ENCODE assay signal across 8 cellular contexts in the genomic region with DNA sequence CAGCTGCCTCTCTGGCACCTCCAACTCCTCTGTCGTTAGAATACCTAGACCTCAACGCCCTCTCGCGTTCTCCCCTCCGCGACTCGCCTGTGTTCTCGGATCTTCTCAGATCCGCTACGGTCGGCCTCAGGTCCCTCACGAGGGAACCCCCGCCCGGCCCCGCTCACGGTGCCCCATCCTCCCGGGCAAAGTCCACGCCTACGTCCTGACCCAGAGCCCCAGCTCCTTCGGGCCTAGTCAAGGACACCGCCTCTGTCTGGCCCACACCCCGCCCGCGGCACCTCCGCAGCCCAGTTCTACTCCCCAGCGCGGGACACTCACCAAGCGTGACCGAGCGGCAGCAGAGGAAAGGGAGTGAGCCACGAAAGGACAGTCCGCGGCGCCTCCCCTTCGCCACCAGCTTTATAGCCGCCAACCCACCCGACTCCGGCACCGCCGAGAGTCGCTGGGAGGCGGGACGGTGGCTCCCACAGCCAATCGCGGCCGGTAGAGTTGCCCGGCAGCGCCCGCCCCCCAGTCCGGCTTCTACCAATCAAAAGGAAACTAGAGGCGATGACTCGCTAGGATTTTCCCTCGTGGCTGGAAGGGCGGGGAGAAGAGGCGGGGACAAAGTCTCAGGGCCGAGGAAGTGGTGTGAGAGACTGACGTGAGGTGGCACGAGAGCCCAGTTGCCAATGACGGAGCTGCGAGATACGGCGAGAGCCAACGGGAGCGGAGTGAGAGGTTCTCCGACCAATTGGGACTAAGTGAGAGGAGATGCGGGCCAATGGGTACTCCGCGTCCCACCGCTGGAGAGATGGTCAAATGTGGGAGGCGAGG. TPM values are rescaled to one million over a fixed set of nuclear protein-coding genes. Genes with fewer than 3 reads are reported as not detected.
DNase-seq lines count a peak whose midpoint lies in the region; ATAC-seq, FAIRE-seq and TF ChIP-seq lines count a peak whose summit lies in the region.

Gene HMGCS1, minus strand, starts transcription at position 378 of the 819 bp plus-strand sequence. CDS start 14,447 bp downstream, outside the sequence.

- H3K4me3 Mint-ChIP-seq in endothelial cell (ENCODE audit: unreplicated experiment): peak within 1 kb of the TSS; percentile 100
- H3K4me3 Mint-ChIP-seq in mesothelial cell of epicardium: peak within 1 kb of the TSS; percentile 95

- H3K27ac ChIP-seq in OCI-LY7 (ENCODE audit: low read depth, low read length, poor library complexity, severe bottlenecking): peak within 1 kb of the TSS; percentile 80

- H3K4me2 ChIP-seq in OCI-LY7 (ENCODE audit: low read length): peak within 1 kb of the TSS; percentile 73

- no peaks in the 10 kb centered on the region for H3K9me3 ChIP-seq in OCI-LY7 (ENCODE audit: low read length)

- peak; percentile 95 for ATAC-seq in GM21526 (IDR thresholded peaks at IDR 0.05; ENCODE audit: low FRiP score, unreplicated experiment)

- H3K79me2 ChIP-seq in OCI-LY7 (ENCODE audit: insufficient read depth, low read depth, low read length): peaks cover 50% of the 10 kb centered on the region

- H3K9me2 ChIP-seq in OCI-LY7 (ENCODE audit: insufficient read depth, low read length): no peaks in the 10 kb centered on the region

- peaks cover 29% of the 10 kb centered on the region; the same call in 1 of the 2 replicates for H4K20me1 ChIP-seq in OCI-LY7 (ENCODE audit: insufficient read depth, low read length)

- intact Hi-C loops in OCI-LY7 (cut with micrococcal nuclease; ENCODE audit: unreplicated experiment): loop anchor here (1.0 to 5.0 kb wide), 7 partner anchors 170 to 1411 kb away; partner anchors contain the start of genes PAIP1, RIMOC1 and TMEM267

- peak within 1 kb of the TSS; percentile 94 for H3K4me3 ChIP-seq in OCI-LY7 (ENCODE audit: low read depth, low read length, poor library complexity, severe bottlenecking)

- peak within 1 kb of the TSS; percentile 97 for H2AFZ ChIP-seq in OCI-LY7 (ENCODE audit: low read length)

- BruUV-seq in OCI-LY7 (replicated peaks; lab: Mats Ljungman, UMichigan): no TSS peak

- no peak for TF ChIP-seq CTCF in D721Med (IDR thresholded peaks at IDR 0.05; ENCODE audit: insufficient read depth, missing control alignments)
- no peak; the same call in 1 of the 2 replicates for TF ChIP-seq CTCF in OCI-LY7 (conservative IDR thresholded peaks at IDR 0.05; ENCODE audit: low read length)
- TF ChIP-seq CTCF in endothelial cell (IDR thresholded peaks at IDR 0.05; ENCODE audit: unreplicated experiment): no peak
- TF ChIP-seq CTCF in mesothelial cell of epicardium (IDR thresholded peaks at IDR 0.05; ENCODE audit: unreplicated experiment): no peak

- H3K36me3 ChIP-seq in OCI-LY7 (ENCODE audit: insufficient read depth, low read length): peaks cover 37% of the 10 kb centered on the region

- CTCF ChIA-PET in OCI-LY7 (lab: Charles Lee; ENCODE audit: unreplicated experiment): interaction anchor here (0.5 to 0.8 kb wide), 2 partner anchors 207 to 212 kb away, joined by 3 read pairs; no protein-coding TSS in a partner anchor

- H3K27me3 Mint-ChIP-seq in endothelial cell (ENCODE audit: unreplicated experiment) (peaks cover 12% of the 10 kb centered on the region), mesothelial cell of epicardium (ENCODE audit: low read depth) (no peaks in the 10 kb centered on the region)

- H3K9me3 Mint-ChIP-seq in endothelial cell (ENCODE audit: unreplicated experiment) (peaks cover 4% of the 10 kb centered on the region), mesothelial cell of epicardium (peaks cover 7% of the 10 kb centered on the region)

- FAIRE-seq in D721Med (lab: Jason Lieb, UNC): peak; percentile 55

- peaks cover 11% of the 10 kb centered on the region for H3K36me3 Mint-ChIP-seq in endothelial cell (ENCODE audit: low read depth, unreplicated experiment)
- H3K36me3 Mint-ChIP-seq in mesothelial cell of epicardium: no peaks in the 10 kb centered on the region

- H3K4me1 ChIP-seq in OCI-LY7 (ENCODE audit: insufficient read depth, low read length, poor library complexity, severe bottlenecking): peaks cover 46% of the 10 kb centered on the region

- peak within 1 kb of the TSS; percentile 98 for H3K27ac Mint-ChIP-seq in endothelial cell (ENCODE audit: unreplicated experiment)
- H3K27ac Mint-ChIP-seq in mesothelial cell of epicardium: peak within 1 kb of the TSS; percentile 98

- POLR2A ChIA-PET in OCI-LY7 (lab: Charles Lee): interaction anchor here (0.6 to 3.6 kb wide), 21 partner anchors 8 to 1501 kb away, joined by 3 to 34 read pairs (median 4); partner anchors contain the start of genes NNT, TMEM267 and ZNF131

- H3K4me1 Mint-ChIP-seq in endothelial cell (ENCODE audit: unreplicated experiment): peaks cover 38% of the 10 kb centered on the region
- peaks cover 60% of the 10 kb centered on the region for H3K4me1 Mint-ChIP-seq in mesothelial cell of epicardium

- peak; percentile 81 for DNase-seq in D721Med (ENCODE audit: insufficient read length, low spot score)
- peak; percentile 93 for DNase-seq in HuH-7.5 (ENCODE audit: low spot score)
- peak; percentile 99 for DNase-seq in OCI-LY7 (ENCODE audit: low spot score)
- peak; percentile 95 for DNase-seq in activated T-cell treated with anti-CD3 and anti-CD28 coated beads for 1 hour (ENCODE audit: low read depth)
- DNase-seq in endothelial cell (ENCODE audit: low spot score): peak; percentile 97
- DNase-seq in mesothelial cell of epicardium (ENCODE audit: low spot score in 2 of 2, unreplicated experiment in 2 of 2): peak; percentile 94 to 99
- peak; percentile 97 for DNase-seq in stimulated activated CD8-positive, alpha-beta memory T cell treated with anti-CD3 and anti-CD28 coated beads, Interleukin-15, amount 100 ng/mL, for 48 hours (ENCODE audit: low read depth in 2 of 2)

RNA-seq across cellular contexts. Expression of gene HMGCS1, which starts in this region (rescaled TPM):
- 59.5 and 66.9 TPM in 2 replicates for total RNA-seq in OCI-LY7 (2014; rRNA removed; shearing (Covaris generic))
- 202 and 236 TPM in 2 replicates for total RNA-seq in OCI-LY7 (2022)
- total RNA-seq in endothelial cell (ENCODE audit: unreplicated experiment): 192 TPM
- total RNA-seq in mesothelial cell of epicardium: 129 to 131 TPM (median 130 TPM) in 3 replicates

Comparison
In these comparisons a context has a peak if more than half of its experiments do, and no peak if none do; other contexts are left out.
1. Peak in every context shown above with its lines: DNase-seq, ATAC-seq, H3K4me3 ChIP-seq and H3K27ac ChIP-seq.